21 cellular contexts compared by ENCODE assay signal in the genomic region with DNA sequence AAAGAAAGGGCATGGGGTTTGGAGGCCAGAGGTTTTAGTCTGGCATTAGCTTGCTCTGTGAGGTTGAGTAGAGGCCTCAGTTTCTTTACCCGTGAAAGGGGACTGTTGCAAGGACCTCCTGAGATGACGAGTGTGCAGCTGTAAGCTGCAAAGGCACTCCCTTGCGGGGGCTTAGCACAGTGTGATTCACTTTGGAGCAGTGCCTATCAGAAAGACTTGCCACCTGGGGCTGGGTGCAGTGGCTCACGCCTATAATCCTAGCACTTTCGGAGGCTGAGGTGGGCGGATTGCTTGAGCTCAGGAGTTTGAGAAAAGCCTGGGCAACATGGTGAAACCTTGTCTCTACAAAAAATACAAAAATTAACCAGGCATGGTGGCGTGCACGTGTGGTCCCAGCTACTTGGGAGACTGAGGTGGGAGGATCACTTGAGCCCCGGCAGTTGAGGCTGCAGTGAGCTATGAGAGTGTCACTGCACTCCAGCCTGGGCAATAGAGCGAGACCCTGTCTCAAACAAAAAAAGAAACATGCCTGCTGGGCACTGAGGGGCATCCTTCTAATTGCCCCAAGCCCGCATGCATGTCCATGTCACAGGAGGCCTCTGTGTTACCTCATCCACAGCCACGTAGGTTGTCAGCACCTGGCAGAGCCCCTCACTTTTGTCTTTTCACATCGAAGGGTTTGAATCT.
"Had no signal": no experiment of that assay in that cellular context is flagged by ENCODE, and none has a peak within 500 bp of the region (broad histone marks: within the 10 kb centered on the region; RNA-seq: fewer than 3 reads in every experiment).

No MANE protein-coding gene starts in this region.

- H3K27me3 ChIP-seq: uterus had no signal

- DNase-seq: activated CD4-positive, alpha-beta T cell treated with anti-CD3 and anti-CD28 coated beads, Interleukin-2, amount 10 ng/mL, durations not matched to agents 24 days and 14 days; activated CD4-positive, CD25-positive, alpha-beta regulatory T cell; activated CD8-positive, alpha-beta memory T cell treated with anti-CD3 and anti-CD28 coated beads, Interleukin-2, amount 50 U/mL, for 4 hours; activated CD8-positive, alpha-beta T cell treated with anti-CD3 and anti-CD28 coated beads, Interleukin-2, amount 10 ng/mL, durations not matched to agents 7 days and 5 days; activated gamma-delta T cell; activated naive CD8-positive, alpha-beta T cell treated with anti-CD3 and anti-CD28 coated beads for 36 hours; activated T-cell treated with anti-CD3 and anti-CD28 coated beads, Interleukin-2, amount 50 U/mL, for 48 hours; cortex of kidney; effector CD8-positive, alpha-beta T cell; foreskin melanocyte; mammary epithelial cell; mucosa of descending colon; naive thymus-derived CD4-positive, alpha-beta T cell; stimulated activated CD4-positive, alpha-beta T cell treated with anti-CD3 and anti-CD28 coated beads, Interleukin-15, amount 100 ng/mL, for 24 hours; stimulated activated CD4-positive, alpha-beta T cell treated with anti-CD3 and anti-CD28 coated beads, Interleukin-4, amount 100 ng/mL, for 1 hour; stimulated activated naive CD4-positive, alpha-beta T cell; T-helper 2 cell; tibial artery; uterus had no signal

- H3K27ac ChIP-seq: neutrophil, skin epidermis, tibial artery, uterus had no signal

- H3K36me3 ChIP-seq: neutrophil, tibial artery, uterus had no signal

- H3K9me3 ChIP-seq: mucosa of descending colon, neutrophil, tibial artery, uterus had no signal

- H3K4me3 ChIP-seq: mucosa of descending colon, skin epidermis, tibial artery, uterus had no signal
